ENCODE assay signal across 7 cellular contexts in genomic region chr7:76891771-76892170, GRCh38.
DNase-seq lines count a peak whose midpoint lies in the region; TF ChIP-seq lines count a peak whose summit lies in the region.
"Not testable (repeated sequence)": the region's sequence is repeated elsewhere in the genome, so short reads cannot be mapped to it uniquely, and the experiment has no call there.

No MANE protein-coding gene starts in this region.

- H2BK120ac ChIP-seq in mesenchymal stem cell (ENCODE audit: low read depth, low read length) = not testable (repeated sequence)

- H3K18ac ChIP-seq in mesenchymal stem cell (ENCODE audit: low read depth in 1 of 2, low read length in 2 of 2) = not testable (repeated sequence)

- not testable (repeated sequence) for H2AK5ac ChIP-seq in mesenchymal stem cell (ENCODE audit: low read length, severe bottlenecking)

- not testable (repeated sequence) for H3K14ac ChIP-seq in mesenchymal stem cell (ENCODE audit: low read length in 2 of 2)

- H4K91ac ChIP-seq in mesenchymal stem cell (ENCODE audit: low read length) = not testable (repeated sequence)

- H3K9me3 ChIP-seq in mesenchymal stem cell (ENCODE audit: control insufficient read depth, low read length) = not testable (repeated sequence)

- H3K23ac ChIP-seq in mesenchymal stem cell (ENCODE audit: low read length in 2 of 2) = not testable (repeated sequence)

- H3K79me1 ChIP-seq in mesenchymal stem cell (replicated peaks; ENCODE audit: low read length, poor library complexity, severe bottlenecking) = not testable (repeated sequence)

- not testable (repeated sequence) for H3K36me3 ChIP-seq in mesenchymal stem cell (ENCODE audit: control insufficient read depth in 1 of 2, insufficient read depth in 2 of 2, low read depth in 1 of 2, low read length in 2 of 2)

- H3K27ac ChIP-seq in RWPE1; mesenchymal stem cell (ENCODE audit: low read length, poor library complexity, severe bottlenecking): not testable (repeated sequence)

- WGBS in mesenchymal stem cell = no CpG with 5 or more reads among the region's 1 CpG

- H3K4me3 ChIP-seq in AG10803 (ENCODE audit: low read length); choroid plexus epithelial cell (ENCODE audit: low read depth, low read length); mesenchymal stem cell (ENCODE audit: insufficient read depth in 1 of 2, low read depth in 1 of 2, low read length in 2 of 2): not testable (repeated sequence)

- not testable (repeated sequence) for H2BK15ac ChIP-seq in mesenchymal stem cell (ENCODE audit: low read depth, poor library complexity, severe bottlenecking)

- not testable (repeated sequence) for H3K9ac ChIP-seq in mesenchymal stem cell (ENCODE audit: low read length)

- DNase-seq in AG10803 (ENCODE audit: low read depth) (peak; percentile 38), GM04503 (ENCODE audit: low read depth) (peak; percentile 12), HT1080 (ENCODE audit: low read depth) (peak; percentile 23), RWPE1 (ENCODE audit: low spot score) (peak; percentile 0), choroid plexus epithelial cell (ENCODE audit: low read depth) (peak; percentile 74), iris pigment epithelial cell (ENCODE audit: low read depth) (peak; percentile 78), mesenchymal stem cell (peak; percentile 9)

- POLR2A ChIA-PET in RWPE1 (lab: Yijun Ruan, JAX; ENCODE audit: low non-redundant PET) = not testable (repeated sequence)

- H4K8ac ChIP-seq in mesenchymal stem cell (ENCODE audit: low read length) = not testable (repeated sequence)

- not testable (repeated sequence) for H3K4me2 ChIP-seq in mesenchymal stem cell (ENCODE audit: low read length, poor library complexity, severe bottlenecking)

- H2BK5ac ChIP-seq in mesenchymal stem cell (ENCODE audit: low read depth, low read length, poor library complexity, severe bottlenecking) = not testable (repeated sequence)

- H3K4me1 ChIP-seq in mesenchymal stem cell (ENCODE audit: control insufficient read depth, insufficient read depth, low read depth, low read length) = not testable (repeated sequence)

- not testable (repeated sequence) for H3K27me3 ChIP-seq in mesenchymal stem cell (ENCODE audit: control insufficient read depth in 1 of 2, insufficient read depth in 1 of 2, low read length in 2 of 2)

- not testable (repeated sequence) for H2BK12ac ChIP-seq in mesenchymal stem cell (ENCODE audit: low read length in 2 of 2)

- not testable (repeated sequence) for H3K4ac ChIP-seq in mesenchymal stem cell (ENCODE audit: low read depth in 1 of 2, low read length in 2 of 2)

- TF ChIP-seq CTCF in AG10803 (conservative IDR thresholded peaks at IDR 0.05; ENCODE audit: low read length); RWPE1 (conservative IDR thresholded peaks at IDR 0.05; ENCODE audit: low read depth); choroid plexus epithelial cell (conservative IDR thresholded peaks at IDR 0.05; ENCODE audit: low read depth, low read length): not testable (repeated sequence)

- CTCF ChIA-PET in RWPE1 (lab: Yijun Ruan, JAX) = not testable (repeated sequence)

- H2AFZ ChIP-seq in mesenchymal stem cell (ENCODE audit: low read depth, low read length) = not testable (repeated sequence)

Comparison
In these comparisons a context has a peak if more than half of its experiments do, and no peak if none do; other contexts are left out.
1. DNase-seq: peak in every context shown above with its lines; median percentile 78 in iris pigment epithelial cell; 74 in choroid plexus epithelial cell; 38 in AG10803; 23 in HT1080; 12 in GM04503; 9 in mesenchymal stem cell; 0 in RWPE1.